In genomic region chr5:132513618-132514336, GRCh38 we compare ENCODE assay signal across 16 cellular contexts. TPM values are rescaled to one million over a fixed set of nuclear protein-coding genes. Genes with fewer than 3 reads are reported as not detected.
"Had no signal": no experiment of that assay in that cellular context is flagged by ENCODE, and none has a peak within 500 bp of the region (broad histone marks: within the 10 kb centered on the region; RNA-seq: fewer than 3 reads in every experiment).

No MANE protein-coding gene starts in this region.

RNA-seq across cellular contexts. Expression of gene IL5, which starts 29.5 kb away (rescaled TPM):
- total RNA-seq: activated naive CD4-positive, alpha-beta T cell treated with anti-CD3 and anti-CD28 coated beads, Interleukin-2, amount 50 U/mL, for 72 hours; activated naive CD8-positive, alpha-beta T cell treated with anti-CD3 and anti-CD28 coated beads, Interleukin-2, amount 10 ng/mL, durations not matched to agents 7 days and 5 days; ascending aorta; breast epithelium; cardiac muscle cell; colonic mucosa; dermis microvascular lymphatic vessel endothelial cell; endothelial cell of umbilical vein; esophagus squamous epithelium; fibroblast of lung; fibroblast of villous mesenchyme; gastroesophageal sphincter; glomerular endothelial cell; heart right ventricle; hepatocyte had no signal
- polyA plus RNA-seq: cardiac muscle cell, endothelial cell of umbilical vein, esophagus, fibroblast of lung, heart right ventricle, hepatocyte had no signal
